In the genomic region with DNA sequence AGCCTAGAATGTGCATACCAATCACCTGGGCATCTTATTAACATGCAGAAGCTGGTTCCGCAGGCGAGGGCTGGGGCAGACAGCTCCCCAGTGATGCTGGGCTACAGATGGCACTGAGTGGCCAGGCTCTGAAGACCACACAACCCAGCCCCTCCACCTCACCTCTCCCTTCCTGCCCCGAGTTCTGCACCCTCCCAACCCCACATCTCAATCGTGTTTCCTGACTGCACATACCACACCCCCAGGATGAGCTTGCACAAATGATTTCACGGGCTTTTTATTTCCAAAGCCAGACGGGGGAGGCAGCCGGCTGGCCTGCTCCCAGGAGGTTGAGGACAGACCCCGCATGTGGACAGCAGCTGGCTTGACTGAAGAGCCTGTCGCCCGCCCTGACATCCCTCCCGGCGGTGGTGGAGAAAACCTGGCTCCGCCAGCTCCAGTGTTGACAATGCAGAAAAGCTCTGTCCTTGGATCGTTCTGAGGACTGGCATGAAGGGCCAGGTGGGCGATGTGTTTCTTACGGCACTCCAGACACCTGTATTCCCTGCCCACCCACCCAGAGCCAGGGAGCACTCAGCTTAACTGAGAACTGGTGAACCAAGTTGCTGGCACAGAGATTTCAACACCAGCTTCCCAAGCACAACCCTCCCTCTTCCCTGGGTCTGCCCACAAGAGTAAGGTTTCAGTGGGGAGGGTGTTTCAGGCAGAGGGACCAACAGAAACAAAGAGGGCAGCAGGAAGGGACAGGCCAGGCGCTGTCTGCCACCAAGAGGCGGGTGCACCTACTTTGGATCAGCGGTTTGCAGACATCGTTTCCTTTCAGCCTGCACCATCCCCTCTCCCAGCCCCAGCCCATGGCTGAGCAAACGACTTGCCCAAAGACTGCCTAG, we compare ENCODE assay signal across 8 cellular contexts. TPM values are rescaled to one million over a fixed set of nuclear protein-coding genes. Genes with fewer than 3 reads are reported as not detected.
A peak's percentile ranks its signal among the peaks of the same experiment; 100 is the strongest.
DNase-seq lines count a peak whose midpoint lies in the region; ATAC-seq and TF ChIP-seq lines count a peak whose summit lies in the region.

No MANE protein-coding gene starts in this region.

- H3K27me3 ChIP-seq in A673 (replicated peaks; ENCODE audit: insufficient read depth, low read depth, low read length, poor library complexity) (no peaks in the 10 kb centered on the region), adrenal gland (no peaks in the 10 kb centered on the region), lung (ENCODE audit: control insufficient read depth, insufficient read depth) (no peaks in the 10 kb centered on the region), HAP-1 (ENCODE audit: low read depth) (no peaks in the 10 kb centered on the region)

- H3K9me3 ChIP-seq in A673 (ENCODE audit: low read depth, low read length, poor library complexity, severe bottlenecking) = no peaks in the 10 kb centered on the region
- no peaks in the 10 kb centered on the region for H3K9me3 ChIP-seq in adrenal gland (replicated peaks in 1 of 3)
- H3K9me3 ChIP-seq in lung (ENCODE audit: control insufficient read depth in 2 of 2, insufficient read depth in 1 of 2, low read length in 1 of 2) = no peaks in the 10 kb centered on the region
- no peaks in the 10 kb centered on the region for H3K9me3 ChIP-seq in HAP-1

- H3K4me1 ChIP-seq in A673 (ENCODE audit: insufficient read depth, low read length, poor library complexity, severe bottlenecking) = peaks cover 54% of the 10 kb centered on the region
- peaks cover 33 to 50% of the 10 kb centered on the region in 2 donors for H3K4me1 ChIP-seq in adrenal gland (replicated peaks in 1 of 2)
- peaks cover 3 to 50% of the 10 kb centered on the region in 2 donors for H3K4me1 ChIP-seq in lung (ENCODE audit: control insufficient read depth in 2 of 2, insufficient read depth in 2 of 2, low read length in 2 of 2)
- H3K4me1 ChIP-seq in HAP-1 = no peaks in the 10 kb centered on the region

- intact Hi-C loops in A673 (cut with micrococcal nuclease; ENCODE audit: unreplicated experiment) = no loop called here
- intact Hi-C loops in adrenal gland (cut with DNase I) = no loop called here

- no peaks in the 10 kb centered on the region for H3K36me3 ChIP-seq in A673 (ENCODE audit: insufficient read depth, low read length, poor library complexity, severe bottlenecking)
- peaks cover 0 to 11% of the 10 kb centered on the region in 2 donors for H3K36me3 ChIP-seq in adrenal gland (replicated peaks in 1 of 2)
- peaks cover 0 to 2% of the 10 kb centered on the region in 2 donors for H3K36me3 ChIP-seq in lung (ENCODE audit: control insufficient read depth in 2 of 2, insufficient read depth in 2 of 2, low read length in 2 of 2)
- H3K36me3 ChIP-seq in HAP-1 (replicated peaks) = no peaks in the 10 kb centered on the region

- DNase-seq in A673 (ENCODE audit: low spot score) = no peak
- DNase-seq in KBM-7 = peak; percentile 43
- DNase-seq in adrenal gland = no peak
- no peak for DNase-seq in lung (ENCODE audit: low spot score)
- DNase-seq in NAMALWA (ENCODE audit: low spot score) = no peak
- DNase-seq in HAP-1 (ENCODE audit: low spot score in 2 of 2) = no peak
- no peak for DNase-seq in HPDE6-E6E7 (ENCODE audit: extremely low spot score)

- POLR2A ChIA-PET in A673 (lab: Charles Lee; ENCODE audit: low non-redundant PET) = interaction anchor here (0.8 kb wide), 1 partner anchor 185 kb away, joined by 3 read pairs; no protein-coding TSS in a partner anchor

- peak overlapping the region; percentile 45 for H3K27ac ChIP-seq in A673 (ENCODE audit: low read depth, low read length, poor library complexity, severe bottlenecking)
- peak overlapping the region in 4 of 5 donors; percentile 15 to 98 (median 88) for H3K27ac ChIP-seq in adrenal gland
- peak overlapping the region; percentile 22 to 72 for H3K27ac ChIP-seq in lung (ENCODE audit: low read depth in 1 of 2, low read length in 1 of 2)

- no peak for ATAC-seq in lung (ENCODE audit: insufficient read depth, low FRiP score)
- ATAC-seq in HG02973 (IDR thresholded peaks at IDR 0.05; ENCODE audit: unreplicated experiment) = no peak

- WGBS in adrenal gland, 4 donors = 47 to 62% (median 51%) methylated on average over 13 to 21 of the region's 21 CpGs
- WGBS in lung, 2 donors = 9 to 32% methylated on average over 21 of the region's 21 CpGs

- in situ Hi-C loops in KBM-7 (cut with MboI; ENCODE audit: low pct_unique_long_range_greater_than_20kb, low sequenced_read_pairs) (loop anchor here (25.0 kb wide), 1 partner anchor 163 kb away; no protein-coding TSS in a partner anchor), HAP-1 (cut with MboI; ENCODE audit: low sequenced_read_pairs) (no loop called here)

- TF ChIP-seq CTCF in A673 (conservative IDR thresholded peaks at IDR 0.05; ENCODE audit: low read depth, low read length) (no peak), adrenal gland (IDR thresholded peaks at IDR 0.05) (no peak), lung (IDR thresholded peaks at IDR 0.05; ENCODE audit: control extremely low read depth, extremely low read depth) (no peak)

- TF ChIP-seq POLR2A in adrenal gland (IDR thresholded peaks at IDR 0.05) = no peak

- CTCF ChIA-PET in A673 (lab: Charles Lee) = interaction anchor here (0.8 kb wide), 1 partner anchor 11 kb away, joined by 3 read pairs; no protein-coding TSS in a partner anchor

- H3K4me3 ChIP-seq in A673 (ENCODE audit: low read depth, low read length, poor library complexity, severe bottlenecking) (no peak overlapping the region), adrenal gland (no peak overlapping the region), lung (no peak overlapping the region), HAP-1 (no peak overlapping the region)

- BruUV-seq in A673 (replicated peaks; lab: Mats Ljungman, UMichigan) = no TSS peak

RNA-seq across cellular contexts. Expression of gene ALDH4A1, which starts 21.6 kb away (rescaled TPM):
- total RNA-seq in A673 (2021) = 18.4 and 23.1 TPM in 2 replicates
- total RNA-seq in adrenal gland = 10 to 100 TPM; 18.1 to 46.9 (median 26.5) TPM
- polyA plus RNA-seq in adrenal gland = 10 to 100 TPM; 11.3 to 15.1 (median 12.5) TPM
- total RNA-seq in lung = 10 to 100 TPM in 1 of 2 donors, 1 to 10 TPM in 1; 6.4 to 12.5 TPM
- polyA plus RNA-seq in lung = 10 to 100 TPM in 1 of 2 donors, 1 to 10 TPM in 1; 9.9 to 16.3 TPM

RNA-seq across cellular contexts. Expression of gene IFFO2, which starts 32.5 kb away (rescaled TPM):
- total RNA-seq in A673 (2021) (13.3 and 16.3 TPM in 2 replicates), adrenal gland (10 to 100 TPM; 13.5 to 23.4 (median 17.9) TPM), lung (10 to 100 TPM in 1 of 2 donors, 1 to 10 TPM in 1; 8.7 to 18.9 TPM)
- polyA plus RNA-seq in adrenal gland (10 to 100 TPM in 1 of 3 donors, 1 to 10 TPM in 2; 5.9 to 10.8 (median 9.7) TPM), lung (1 to 10 TPM; 7.6 to 8.0 TPM)
